Comparison of ENCODE assay signal across 5 cellular contexts in genomic region chr4:65924843-65925242, GRCh38.
"Had no signal": no experiment of that assay in that cellular context is flagged by ENCODE, and none has a peak within 500 bp of the region (broad histone marks: within the 10 kb centered on the region; RNA-seq: fewer than 3 reads in every experiment).

No MANE protein-coding gene starts in this region.

- DNase-seq: H9, HCEC 1CT, KBM-7 had no signal

- H3K27ac ChIP-seq: HL-60 had no signal

- H3K4me2 ChIP-seq: GM23338 had no signal

- H2AFZ ChIP-seq: GM23338 had no signal

- H3K4me3 ChIP-seq: GM23338 had no signal
